In genomic region chr1:206472886-206473285, GRCh38 we compare ENCODE assay signal across 12 cellular contexts. TPM values are rescaled to one million over a fixed set of nuclear protein-coding genes. Genes with fewer than 3 reads are reported as not detected.
DNase-seq lines count a peak whose midpoint lies in the region; ATAC-seq, FAIRE-seq and TF ChIP-seq lines count a peak whose summit lies in the region.
"Had no signal": no experiment of that assay in that cellular context is flagged by ENCODE, and none has a peak within 500 bp of the region (broad histone marks: within the 10 kb centered on the region; RNA-seq: fewer than 3 reads in every experiment).

No MANE protein-coding gene starts in this region.

- H3K4me3 ChIP-seq in NB4 (ENCODE audit: low read depth, low read length) (peak overlapping the region; percentile 94), K562 (no peak overlapping the region), skeletal muscle satellite cell (ENCODE audit: low read length) (peak overlapping the region; percentile 47)

- no peak for TF ChIP-seq EP300 in K562 (IDR thresholded peaks at IDR 0.05; ENCODE audit: low read length)

- no peak for ATAC-seq in activated T-cell treated with anti-CD3 and anti-CD28 coated beads, Interleukin-2, amount 50 U/mL, for 4 hours
- no peak for ATAC-seq in K562
- ATAC-seq in GM18511 (IDR thresholded peaks at IDR 0.05; ENCODE audit: unreplicated experiment), result no peak

- H3K9ac ChIP-seq in K562 (ENCODE audit: insufficient read depth in 1 of 2, low read depth in 2 of 2, low read length in 2 of 2) (no peak overlapping the region), skeletal muscle satellite cell (ENCODE audit: low read depth, low read length) (peak overlapping the region; percentile 10)

- H3K9me3 Mint-ChIP-seq in activated T-cell treated with anti-CD3 and anti-CD28 coated beads, Interleukin-2, amount 50 U/mL, for 4 hours, result no peaks in the 10 kb centered on the region

- no peaks in the 10 kb centered on the region for H3K9me1 ChIP-seq in K562 (ENCODE audit: control insufficient read depth, insufficient read depth, low read length)

- H3K36me3 ChIP-seq in K562 (ENCODE audit: control insufficient read depth, insufficient read depth, low read length), result no peaks in the 10 kb centered on the region
- peaks cover 24% of the 10 kb centered on the region for H3K36me3 ChIP-seq in skeletal muscle satellite cell (ENCODE audit: insufficient read depth, low read length)
- H3K36me3 ChIP-seq: BE2C had no signal

- H3K79me2 ChIP-seq in K562 (ENCODE audit: control insufficient read depth, insufficient read depth, low read length), result no peaks in the 10 kb centered on the region

- CTCF ChIA-PET in K562 (lab: Yijun Ruan, JAX; ENCODE audit: low intra/inter-chr PET ratio), result no interaction called here

- H3K27me3 ChIP-seq in K562 (ENCODE audit: control insufficient read depth in 2 of 2, insufficient read depth in 2 of 2, low read length in 2 of 2), result peaks cover 15 to 33% of the 10 kb centered on the region in 2 experiments; a peak in 4 of 5 replicates
- no peaks in the 10 kb centered on the region for H3K27me3 ChIP-seq in skeletal muscle satellite cell (ENCODE audit: control insufficient read depth, insufficient read depth, low read length)

- no peak for TF ChIP-seq RAD21 in K562 (CRISPR knock-in tag; conservative IDR thresholded peaks at IDR 0.05 in 1 of 2, IDR thresholded peaks at IDR 0.05 in 1 of 2)

- H3K36me3 Mint-ChIP-seq in activated T-cell treated with anti-CD3 and anti-CD28 coated beads, Interleukin-2, amount 50 U/mL, for 4 hours (ENCODE audit: insufficient read depth), result peaks cover 27% of the 10 kb centered on the region

- no peak overlapping the region for H3K4me2 ChIP-seq in K562 (ENCODE audit: insufficient read depth, low read length)
- peak overlapping the region; percentile 97 for H3K4me2 ChIP-seq in skeletal muscle satellite cell (ENCODE audit: low read length)

- 41% methylated on average over 4 of the region's 5 CpGs for whole genome bisulfite sequencing in K562 (ENCODE audit: insufficient coverage, low coverage, missing lambda C conversion rate)

- peak overlapping the region; percentile 87 for H3K4me3 Mint-ChIP-seq in activated T-cell treated with anti-CD3 and anti-CD28 coated beads, Interleukin-2, amount 50 U/mL, for 4 hours

- TF ChIP-seq POLR2A in NB4 (IDR thresholded peaks at IDR 0.05; ENCODE audit: extremely low read depth, insufficient read length) (no peak), K562 (conservative IDR thresholded peaks at IDR 0.05) (no peak)

- intact Hi-C loops in K562 (cut with micrococcal nuclease), result loop anchor here (10.0 kb wide), 1 partner anchor 602 kb away; no protein-coding TSS in a partner anchor

- H3K4me1 Mint-ChIP-seq in activated T-cell treated with anti-CD3 and anti-CD28 coated beads, Interleukin-2, amount 50 U/mL, for 4 hours (ENCODE audit: low read depth), result peaks cover 67% of the 10 kb centered on the region

- in situ Hi-C loops in K562 (cut with MboI), result no loop called here

- no peak for DNase-seq in activated T-cell treated with anti-CD3 and anti-CD28 coated beads, Interleukin-2, amount 50 U/mL, for 4 hours
- no peak for DNase-seq in activated T-cell treated with anti-CD3 and anti-CD28 coated beads, Interleukin-2, amount 50 U/mL, for 48 hours
- DNase-seq in NB4 (ENCODE audit: low read depth) (no peak), K562 (ENCODE audit: extremely low read depth in 1 of 4, low spot score in 3 of 4) (no peak), NCI-H524 (lab: John Stamatoyannopoulos, UW) (no peak), AG20443 (ENCODE audit: low spot score) (no peak)
- DNase-seq: BE2C; NCI-H526 treated with DMSO at 0.1 percent for 48 hours; occipital lobe; stimulated activated CD4-positive, alpha-beta T cell treated with anti-CD3 and anti-CD28 coated beads, Interleukin-1b, Interleukin-23, amount 100 ng/mL, for 48 hours had no signal

- H3K9me3 ChIP-seq in K562 (replicated peaks; ENCODE audit: control insufficient read depth, insufficient read depth, low read depth, low read length) (no peaks in the 10 kb centered on the region), skeletal muscle satellite cell (replicated peaks; ENCODE audit: low read length) (no peaks in the 10 kb centered on the region)
- H3K9me3 ChIP-seq: BE2C had no signal

- TF ChIP-seq CTCF in NB4 (IDR thresholded peaks at IDR 0.05; ENCODE audit: low read depth, low read length) (no peak), K562 (IDR thresholded peaks at IDR 0.05 in 2 of 3, conservative IDR thresholded peaks at IDR 0.05 in 1 of 3; ENCODE audit: insufficient read depth in 2 of 3, low read depth in 1 of 3, low read length in 3 of 3) (no peak)

- H3K27me3 Mint-ChIP-seq in activated T-cell treated with anti-CD3 and anti-CD28 coated beads, Interleukin-2, amount 50 U/mL, for 4 hours (ENCODE audit: low read depth), result no peaks in the 10 kb centered on the region

- peaks cover 11 to 31% of the 10 kb centered on the region in 2 experiments; a peak in 4 of 5 replicates for H3K4me1 ChIP-seq in K562 (replicated peaks in 1 of 2; ENCODE audit: control insufficient read depth in 2 of 2, insufficient read depth in 2 of 2, low read length in 2 of 2)
- peaks cover 39% of the 10 kb centered on the region for H3K4me1 ChIP-seq in skeletal muscle satellite cell (ENCODE audit: control insufficient read depth, insufficient read depth, low read length)
- H3K4me1 ChIP-seq: BE2C had no signal

- POLR2A ChIA-PET in K562 (lab: Yijun Ruan, JAX), result no interaction called here

- FAIRE-seq in K562 (lab: Jason Lieb, UNC), result no peak

- H2AFZ ChIP-seq in K562 (ENCODE audit: low read depth, low read length), result no peak overlapping the region

- no peak overlapping the region for H3K27ac ChIP-seq in K562 (ENCODE audit: extremely low read depth, low read depth, low read length)

- 0 out of 2 replicates have a peak, but pooled peaks cover 2% of the 10 kb centered on the region for H4K20me1 ChIP-seq in K562 (replicated peaks; ENCODE audit: control insufficient read depth, insufficient read depth, low read length)

- BruUV-seq in K562 (replicated peaks; lab: Mats Ljungman, UMichigan), result no TSS peak

TF ChIP-seq in K562, 482 proteins besides CTCF, POLR2A, EP300 and RAD21:
- no peak for TF ChIP-seq NR2C2 (CRISPR knock-in tag; IDR thresholded peaks at IDR 0.05)
- peak; percentile 43; the same call in 1 of the 2 replicates for TF ChIP-seq NR2C2 (tag; IDR thresholded peaks at IDR 0.05)
- peak; percentile 96 for TF ChIP-seq BRD9 (IDR thresholded peaks at IDR 0.05; ENCODE audit: low read depth, partially characterized antibody)
- TF ChIP-seq HNRNPK (IDR thresholded peaks at IDR 0.05; ENCODE audit: low read depth, low read length, poor library complexity, severe bottlenecking), result no peak

RNA-seq across cellular contexts. Expression of gene IKBKE, which starts 2.6 kb away (rescaled TPM):
- 10 to 100 TPM; 14.7 to 17.2 (median 16.1) TPM for total RNA-seq in activated T-cell treated with anti-CD3 and anti-CD28 coated beads, Interleukin-2, amount 50 U/mL, for 4 hours
- 4.6 and 15.1 TPM in 2 replicates for total RNA-seq in K562 (2011; cell fraction: chromatin; rRNA removed; ENCODE audit: low replicate concordance)
- total RNA-seq in K562 (2011; cell fraction: nucleolus; rRNA removed), result 3.8 and 6.3 TPM in 2 replicates
- total RNA-seq in K562 (2011; cell fraction: nucleoplasm; rRNA removed), result 3.2 and 3.4 TPM in 2 replicates
- total RNA-seq in K562 (2014; rRNA removed), result 4.6 and 6.4 TPM in 2 replicates
- total RNA-seq in K562 (2014; rRNA removed; fragmentation: Illumina TruSeq; extraction: Trizol), result 1.8 and 2.3 TPM in 2 replicates
- total RNA-seq in K562 (2015; rRNA removed; fragmentation: Illumina TruSeq; extraction: Trizol), result 5.0 and 5.4 TPM in 2 replicates
- total RNA-seq in K562 (2021), result 6.1 and 6.8 TPM in 2 replicates
- 4.2 and 4.6 TPM in 2 replicates for polyA plus RNA-seq in K562 (2011; rRNA removed)
- polyA plus RNA-seq in K562 (2011; cell fraction: cytosol; rRNA removed), result 2.8 and 6.8 TPM in 2 replicates
- 9.2 and 11.6 TPM in 2 replicates for polyA plus RNA-seq in K562 (2011; cell fraction: nucleus; rRNA removed)
- 6.6 and 7.4 TPM in 2 replicates for polyA plus RNA-seq in K562 (2012)
- 3.7 and 4.9 TPM in 2 replicates for polyA plus RNA-seq in K562 (2014; fragmentation: Illumina TruSeq; extraction: Trizol)
- 1 to 10 TPM; 7.9 to 9.0 TPM for polyA plus RNA-seq in K562 (2014; fragmentation: Nextera tagmentation; extraction: Ambion mirVana)
- 4.8 and 9.1 TPM in 2 replicates for polyA plus RNA-seq in K562 (2014; rRNA removed)
- polyA minus RNA-seq in K562 (2011; rRNA and poly(A)+ RNA removed), result 3.5 and 4.0 TPM in 2 replicates
- polyA minus RNA-seq in K562 (2011; cell fraction: cytosol; rRNA and poly(A)+ RNA removed), result 2.1 and 3.5 TPM in 2 replicates
- 6.9 and 10.1 TPM in 2 replicates for polyA minus RNA-seq in K562 (2011; cell fraction: nucleus; rRNA and poly(A)+ RNA removed)
- total RNA-seq in skeletal muscle satellite cell (2012; rRNA removed), result 13.5 and 20.3 TPM in 2 replicates

RNA-seq across cellular contexts. Expression of gene RASSF5, which starts 34.4 kb away (rescaled TPM):
- 100 to 1,000 TPM; 179 to 227 (median 216) TPM for total RNA-seq in activated T-cell treated with anti-CD3 and anti-CD28 coated beads, Interleukin-2, amount 50 U/mL, for 4 hours
- 17.2 and 26.4 TPM in 2 replicates for total RNA-seq in K562 (2011; cell fraction: chromatin; rRNA removed; ENCODE audit: low replicate concordance)
- total RNA-seq in K562 (2011; cell fraction: nucleolus; rRNA removed), result 14.7 and 19.2 TPM in 2 replicates
- total RNA-seq in K562 (2011; cell fraction: nucleoplasm; rRNA removed), result 15.8 and 17.7 TPM in 2 replicates
- 25.2 and 32.1 TPM in 2 replicates for total RNA-seq in K562 (2014; rRNA removed)
- 20.3 and 21.7 TPM in 2 replicates for total RNA-seq in K562 (2014; rRNA removed; fragmentation: Illumina TruSeq; extraction: Trizol)
- total RNA-seq in K562 (2015; rRNA removed; fragmentation: Illumina TruSeq; extraction: Trizol), result 26.7 and 28.5 TPM in 2 replicates
- total RNA-seq in K562 (2021), result 35.2 and 38.1 TPM in 2 replicates
- 20.8 and 42.4 TPM in 2 replicates for polyA plus RNA-seq in K562 (2011; rRNA removed)
- polyA plus RNA-seq in K562 (2011; cell fraction: cytosol; rRNA removed), result 24.2 and 36.3 TPM in 2 replicates
- polyA plus RNA-seq in K562 (2011; cell fraction: nucleus; rRNA removed), result 58.6 and 70.3 TPM in 2 replicates
- 33.6 and 70.4 TPM in 2 replicates for polyA plus RNA-seq in K562 (2012)
- polyA plus RNA-seq in K562 (2014; fragmentation: Illumina TruSeq; extraction: Trizol), result 36.1 and 41.0 TPM in 2 replicates
- polyA plus RNA-seq in K562 (2014; fragmentation: Nextera tagmentation; extraction: Ambion mirVana), result 1 to 10 TPM; 6.1 to 6.9 TPM
- polyA plus RNA-seq in K562 (2014; rRNA removed), result 27.4 and 27.9 TPM in 2 replicates
- polyA minus RNA-seq in K562 (2011; rRNA and poly(A)+ RNA removed), result 24.4 and 42.9 TPM in 2 replicates
- polyA minus RNA-seq in K562 (2011; cell fraction: cytosol; rRNA and poly(A)+ RNA removed), result 19.2 and 30.5 TPM in 2 replicates
- polyA minus RNA-seq in K562 (2011; cell fraction: nucleus; rRNA and poly(A)+ RNA removed), result 23.4 and 57.9 TPM in 2 replicates
- total RNA-seq in skeletal muscle satellite cell (2012; rRNA removed), result 0.66 and 1.0 TPM in 2 replicates

Comparison
In these comparisons a context has a peak if more than half of its experiments do, and no peak if none do; other contexts are left out.
1. RNA of gene RASSF5, which starts 34.4 kb away (total RNA-seq): 179 to 227 TPM in activated T-cell treated with anti-CD3 and anti-CD28 coated beads, Interleukin-2, amount 50 U/mL, for 4 hours; 14.7 to 38.1 TPM in K562; every median in the first group is over 4 times any median in the second.